ENCODE assay signal across 8 cellular contexts in the genomic region with DNA sequence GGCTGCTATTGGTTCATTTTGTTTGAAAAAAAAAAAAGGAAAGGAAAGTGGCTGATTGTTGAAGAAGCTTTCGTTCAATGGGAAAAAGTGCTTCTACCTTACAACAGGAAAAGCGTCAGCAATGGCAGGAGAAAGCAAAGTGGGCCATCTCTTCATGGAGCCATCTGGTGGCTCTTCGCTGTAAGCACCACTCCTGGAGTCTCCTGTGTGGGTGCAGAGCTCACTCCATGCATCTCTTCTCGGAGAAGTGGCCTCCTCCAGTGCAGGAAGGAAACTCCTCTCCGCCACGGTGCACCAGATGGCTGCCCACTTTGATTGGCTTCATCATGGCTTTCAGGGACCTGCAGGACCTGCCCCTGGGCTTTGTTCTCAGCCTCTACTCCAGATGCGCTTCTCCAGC.
DNase-seq lines count a peak whose midpoint lies in the region; ATAC-seq, FAIRE-seq and TF ChIP-seq lines count a peak whose summit lies in the region.

No MANE protein-coding gene starts in this region.

- DNase-seq in D721Med (ENCODE audit: insufficient read length, low spot score) (no peak), NCI-H446 treated with DMSO at 0.1 percent for 48 hours (lab: John Stamatoyannopoulos, UW) (peak; percentile 27), dermis blood vessel endothelial cell (peak; percentile 81), mucosa of descending colon (peak in 2 of 3 donors; percentile 42 to 45), KG1 (lab: John Stamatoyannopoulos, UW) (no peak), activated gamma-delta T cell (lab: John Stamatoyannopoulos, UW) (no peak), mesenteric fat pad (ENCODE audit: low spot score) (no peak)

- FAIRE-seq in D721Med (lab: Jason Lieb, UNC), result no peak

- H3K9me3 ChIP-seq in mucosa of descending colon, result no peaks in the 10 kb centered on the region

- H3K4me1 ChIP-seq in mucosa of descending colon (ENCODE audit: low read depth), result no peaks in the 10 kb centered on the region

- intact Hi-C loops in mucosa of descending colon (cut with DNase I, micrococcal nuclease), result no loop called here

- ATAC-seq in GM21825 (IDR thresholded peaks at IDR 0.05; ENCODE audit: unreplicated experiment) (peak; percentile 26), mucosa of descending colon (peak; percentile 74)

- H3K4me3 ChIP-seq in mucosa of descending colon, result no peak overlapping the region

- H3K36me3 ChIP-seq in mucosa of descending colon (ENCODE audit: low read depth), result no peaks in the 10 kb centered on the region

- TF ChIP-seq CTCF in D721Med (IDR thresholded peaks at IDR 0.05; ENCODE audit: insufficient read depth, missing control alignments) (peak; percentile 57), mucosa of descending colon (IDR thresholded peaks at IDR 0.05) (no peak)

Comparison
In these comparisons a context has a peak if more than half of its experiments do, and no peak if none do; other contexts are left out.
1. DNase-seq: peak in NCI-H446 treated with DMSO at 0.1 percent for 48 hours (single experiment), dermis blood vessel endothelial cell (single experiment) and mucosa of descending colon (2 of 3); none in D721Med (single experiment), KG1 (single experiment), activated gamma-delta T cell (single experiment) and mesenteric fat pad (single experiment).